8 cellular contexts compared by ENCODE assay signal in genomic region chr7:112550468-112551060, GRCh38.
DNase-seq lines count a peak whose midpoint lies in the region; ATAC-seq and TF ChIP-seq lines count a peak whose summit lies in the region.

No MANE protein-coding gene starts in this region.

- H3K27me3 ChIP-seq in CD4-positive, alpha-beta T cell (ENCODE audit: control insufficient read depth, insufficient read depth, low read length) = peaks cover 8% of the 10 kb centered on the region
- no peaks in the 10 kb centered on the region for H3K27me3 ChIP-seq in WERI-Rb-1 (ENCODE audit: insufficient read depth, low read depth, severe bottlenecking)

- in situ Hi-C loops in GM13976 (cut with MboI; ENCODE audit: low sequenced_read_pairs, unreplicated experiment) = loop anchor here (25.0 kb wide), 1 partner anchor 337 kb away; no protein-coding TSS in a partner anchor

- H3K36me3 Mint-ChIP-seq in CD4-positive, alpha-beta T cell (ENCODE audit: low read depth) = no peaks in the 10 kb centered on the region

- H3K27ac ChIP-seq in CD4-positive, alpha-beta T cell (ENCODE audit: low read depth, low read length) = no peak overlapping the region
- H3K27ac ChIP-seq in WERI-Rb-1 = no peak overlapping the region

- H3K9me3 Mint-ChIP-seq in CD4-positive, alpha-beta T cell = no peaks in the 10 kb centered on the region

- H3K27me3 Mint-ChIP-seq in CD4-positive, alpha-beta T cell = peaks cover 14% of the 10 kb centered on the region

- no peaks in the 10 kb centered on the region for H3K4me1 Mint-ChIP-seq in CD4-positive, alpha-beta T cell (ENCODE audit: low read depth)

- no peak overlapping the region for H3K4me3 Mint-ChIP-seq in CD4-positive, alpha-beta T cell

- CTCF ChIA-PET in CD4-positive, alpha-beta T cell (lab: Charles Lee) = interaction anchor here (0.6 to 2.0 kb wide), 6 partner anchors 15 to 876 kb away, joined by 3 to 13 read pairs (median 4); no protein-coding TSS in a partner anchor

- H3K9me3 ChIP-seq in CD4-positive, alpha-beta T cell (ENCODE audit: control insufficient read depth, low read length) = no peaks in the 10 kb centered on the region
- H3K9me3 ChIP-seq in WERI-Rb-1 (ENCODE audit: severe bottlenecking) = no peaks in the 10 kb centered on the region

- intact Hi-C loops in CD4-positive, alpha-beta T cell (cut with DNase I, micrococcal nuclease) = loop anchor here (1.0 to 5.0 kb wide), 5 partner anchors 347 to 1160 kb away; no protein-coding TSS in a partner anchor

- POLR2A ChIA-PET in CD4-positive, alpha-beta T cell (lab: Charles Lee) = interaction anchor here (1.0 kb wide), 1 partner anchor 871 kb away, joined by 3 read pairs; no protein-coding TSS in a partner anchor

- no peaks in the 10 kb centered on the region for H3K36me3 ChIP-seq in WERI-Rb-1

- no peak overlapping the region for H3K4me3 ChIP-seq in WERI-Rb-1 (ENCODE audit: low read depth, low read length)
- H3K4me3 ChIP-seq in skeletal muscle cell (ENCODE audit: low read depth, low read length) = no peak overlapping the region

- DNase-seq in CD4-positive, alpha-beta T cell = peak in 1 of 10 experiments; percentile 2
- DNase-seq in GM13976 (ENCODE audit: low spot score) (peak; percentile 66), NCI-H1694 (lab: John Stamatoyannopoulos, UW) (peak; percentile 24), WERI-Rb-1 (peak; percentile 20), glomerular endothelial cell (ENCODE audit: extremely low read depth, low read depth, low spot score) (peak; percentile 51), skeletal muscle cell (ENCODE audit: low read depth) (peak; percentile 11)
- no peak for DNase-seq in NK-92 treated with Interleukin-12 subunit alpha and Interleukin-12 subunit beta, amount 100 ng/mL, for 24 hours (lab: John Stamatoyannopoulos, UW)

- ATAC-seq in CD4-positive, alpha-beta T cell (ENCODE audit: poor library complexity) = peak; percentile 44
- peak; percentile 94 for ATAC-seq in HG02623 (IDR thresholded peaks at IDR 0.05; ENCODE audit: unreplicated experiment)

- peak; percentile 81 for TF ChIP-seq CTCF in CD4-positive, alpha-beta T cell (IDR thresholded peaks at IDR 0.05)
- peak; percentile 76 for TF ChIP-seq CTCF in GM13976 (IDR thresholded peaks at IDR 0.05; ENCODE audit: borderline replicate concordance, control extremely low read depth, extremely low read depth, insufficient read depth, missing control alignments)
- TF ChIP-seq CTCF in WERI-Rb-1 (IDR thresholded peaks at IDR 0.05; ENCODE audit: low read depth, low read length) = peak; percentile 77

- no peak overlapping the region for H3K27ac Mint-ChIP-seq in CD4-positive, alpha-beta T cell
